In genomic region chr12:6958609-6959375, GRCh38 we compare ENCODE assay signal across 9 cellular contexts. TPM values are rescaled to one million over a fixed set of nuclear protein-coding genes. Genes with fewer than 3 reads are reported as not detected.
A peak's percentile ranks its signal among the peaks of the same experiment; 100 is the strongest.
DNase-seq lines count a peak whose midpoint lies in the region; ATAC-seq and TF ChIP-seq lines count a peak whose summit lies in the region.
"Had no signal": no experiment of that assay in that cellular context is flagged by ENCODE, and none has a peak within 500 bp of the region (broad histone marks: within the 10 kb centered on the region; RNA-seq: fewer than 3 reads in every experiment).

No MANE protein-coding gene starts in this region.

- H3K9ac ChIP-seq in Loucy (ENCODE audit: low read depth, low read length, poor library complexity, severe bottlenecking), result peak overlapping the region; percentile 97

- intact Hi-C loops in CD8-positive, alpha-beta T cell (cut with DNase I, micrococcal nuclease), result loop anchor here in 1 of 2 experiments (10.0 kb wide), 2 partner anchors 354 to 424 kb away; partner anchors contain the start of genes CHD4 and GAPDH
- intact Hi-C loops in right cardiac atrium (cut with DNase I), result loop anchor here in 1 of 4 donors (10.0 kb wide), 1 partner anchor 146 kb away; the partner anchor contains the start of gene C1RL

- peak overlapping the region; percentile 99 for H3K27ac Mint-ChIP-seq in CD8-positive, alpha-beta T cell

- no peak for TF ChIP-seq CTCF in CD8-positive, alpha-beta T cell (IDR thresholded peaks at IDR 0.05)
- TF ChIP-seq CTCF in Loucy (conservative IDR thresholded peaks at IDR 0.05; ENCODE audit: low read length), result no peak
- no peak for TF ChIP-seq CTCF in thoracic aorta (IDR thresholded peaks at IDR 0.05)

- CTCF ChIA-PET in CD8-positive, alpha-beta T cell (lab: Charles Lee), result interaction anchor here (1.3 to 13.3 kb wide), 8 partner anchors 10 to 155 kb away, joined by 3 to 531 read pairs (median 9); partner anchors contain the start of genes C12orf57, PTPN6, RNU7-1 and SPSB2

- H3K27me3 Mint-ChIP-seq in CD8-positive, alpha-beta T cell (ENCODE audit: low read depth), result no peaks in the 10 kb centered on the region

- no peaks in the 10 kb centered on the region for H3F3A ChIP-seq in Loucy (ENCODE audit: low read depth)

- H3K27ac ChIP-seq in CD8-positive, alpha-beta T cell (ENCODE audit: low read depth, low read length), result peak overlapping the region; percentile 58
- H3K27ac ChIP-seq in right cardiac atrium (ENCODE audit: low read length) (peak overlapping the region; percentile 62), thoracic aorta (peak overlapping the region in 1 of 2 donors; percentile 9)

- H3K4me1 Mint-ChIP-seq in CD8-positive, alpha-beta T cell (ENCODE audit: low read depth), result peaks cover 84% of the 10 kb centered on the region

- H3K27me3 ChIP-seq in CD8-positive, alpha-beta T cell (ENCODE audit: insufficient read depth, low read length), result no peaks in the 10 kb centered on the region
- H3K27me3 ChIP-seq in Loucy (ENCODE audit: insufficient read depth, low read length, poor library complexity, severe bottlenecking) (no peaks in the 10 kb centered on the region), right cardiac atrium (ENCODE audit: control insufficient read depth, insufficient read depth) (no peaks in the 10 kb centered on the region), thoracic aorta (replicated peaks; ENCODE audit: insufficient read depth) (no peaks in the 10 kb centered on the region)

- peaks cover 63% of the 10 kb centered on the region for H3K79me2 ChIP-seq in Loucy (ENCODE audit: insufficient read depth, low read length)

- DNase-seq in CD8-positive, alpha-beta T cell, result peak in 6 of 7 experiments; percentile 60 to 82 (median 74)
- DNase-seq in activated T-cell treated with anti-CD3 and anti-CD28 coated beads for 1 hour (ENCODE audit: low read depth) (peak; percentile 64), right cardiac atrium (peak in 2 of 3 donors; percentile 67 to 69), thoracic aorta (ENCODE audit: low spot score) (no peak), NCI-H1417 treated with DMSO at 0.1 percent for 48 hours (lab: John Stamatoyannopoulos, UW) (no peak), cerebellum (ENCODE audit: low spot score) (no peak)

- peak overlapping the region; percentile 90 for H3K4me3 Mint-ChIP-seq in CD8-positive, alpha-beta T cell

- H4K20me1 ChIP-seq in Loucy (ENCODE audit: insufficient read depth, low read length, poor library complexity, severe bottlenecking), result no peaks in the 10 kb centered on the region

- H3K9me3 ChIP-seq in CD8-positive, alpha-beta T cell (ENCODE audit: low read length), result no peaks in the 10 kb centered on the region
- H3K9me3 ChIP-seq in Loucy (ENCODE audit: insufficient read depth, low read depth, low read length), result no peaks in the 10 kb centered on the region
- H3K9me3 ChIP-seq in right cardiac atrium (ENCODE audit: control insufficient read depth, low read length), result no peaks in the 10 kb centered on the region
- no peaks in the 10 kb centered on the region for H3K9me3 ChIP-seq in thoracic aorta

- peaks cover 69% of the 10 kb centered on the region for H3K36me3 Mint-ChIP-seq in CD8-positive, alpha-beta T cell

- H3K9me3 Mint-ChIP-seq in CD8-positive, alpha-beta T cell, result no peaks in the 10 kb centered on the region

- peaks cover 52% of the 10 kb centered on the region for H3K36me3 ChIP-seq in CD8-positive, alpha-beta T cell (ENCODE audit: insufficient read depth, low read length)
- H3K36me3 ChIP-seq in Loucy (ENCODE audit: insufficient read depth, low read length), result 0 out of 2 replicates have a peak, but pooled peaks cover 3% of the 10 kb centered on the region
- no peaks in the 10 kb centered on the region for H3K36me3 ChIP-seq in thoracic aorta

- POLR2A ChIA-PET in CD8-positive, alpha-beta T cell (lab: Charles Lee), result interaction anchor here (0.6 to 13.4 kb wide), 9 partner anchors 10 to 269 kb away, joined by 3 to 642 read pairs (median 6); partner anchors contain the start of genes C12orf57, ENO2, LPCAT3 and PTPN6

- peaks cover 89% of the 10 kb centered on the region for H3K4me1 ChIP-seq in CD8-positive, alpha-beta T cell (ENCODE audit: insufficient read depth, low read length)
- H3K4me1 ChIP-seq in Loucy (ENCODE audit: insufficient read depth, low read length, poor library complexity, severe bottlenecking) (peaks cover 83% of the 10 kb centered on the region), right cardiac atrium (ENCODE audit: control insufficient read depth, insufficient read depth, low read length) (peaks cover 2% of the 10 kb centered on the region), thoracic aorta (ENCODE audit: control insufficient read depth in 1 of 2, low read depth in 2 of 2) (peaks cover 8 to 15% of the 10 kb centered on the region in 2 donors)

- ATAC-seq in CD8-positive, alpha-beta T cell, result peak; percentile 49
- ATAC-seq in GM21447 (IDR thresholded peaks at IDR 0.05; ENCODE audit: unreplicated experiment), result peak; percentile 49
- peak in 1 of 2 donors; percentile 52 for ATAC-seq in right cardiac atrium
- no peak for ATAC-seq in thoracic aorta (ENCODE audit: insufficient number of reproducible peaks, low FRiP score, low read depth)

- H2AFZ ChIP-seq in Loucy (ENCODE audit: low read length), result no peak overlapping the region

- H3K4me2 ChIP-seq in Loucy (ENCODE audit: low read depth, low read length, poor library complexity, severe bottlenecking), result peak overlapping the region; percentile 97

- no peaks in the 10 kb centered on the region for H3K9me2 ChIP-seq in Loucy (replicated peaks; ENCODE audit: low read depth, low read length)

- peak overlapping the region; percentile 66 for H3K4me3 ChIP-seq in CD8-positive, alpha-beta T cell (ENCODE audit: low read depth, low read length)
- H3K4me3 ChIP-seq in Loucy (ENCODE audit: low read length, poor library complexity, severe bottlenecking) (peak overlapping the region; percentile 67), right cardiac atrium (ENCODE audit: low read length) (no peak overlapping the region), thoracic aorta (peak overlapping the region; percentile 20)

- 50% methylated on average over 20 of the region's 20 CpGs for WGBS in right cardiac atrium

RNA-seq across cellular contexts. Expression of gene PTPN6, which starts 7.6 kb away (rescaled TPM):
- 10 to 100 TPM; 63.2 to 63.9 TPM for total RNA-seq in CD8-positive, alpha-beta T cell
- 10 to 100 TPM in 2 of 4 donors, 1 to 10 TPM in 2; 7.7 to 12.1 (median 9.3) TPM for total RNA-seq in right cardiac atrium
- 5.9 TPM for polyA plus RNA-seq in right cardiac atrium
- total RNA-seq in thoracic aorta, result 10 to 100 TPM; 19.0 to 24.0 TPM
- total RNA-seq in cerebellum, result 2.9 TPM
- total RNA-seq: Daoy had no signal

RNA-seq across cellular contexts. Expression of gene PHB2, which starts 11.7 kb away (rescaled TPM):
- 100 to 1,000 TPM; 145 to 148 TPM for total RNA-seq in CD8-positive, alpha-beta T cell
- total RNA-seq in right cardiac atrium (100 to 1,000 TPM; 137 to 159 (median 142) TPM), thoracic aorta (100 to 1,000 TPM; 103 to 139 TPM), cerebellum (74.0 TPM)
- 127 TPM for polyA plus RNA-seq in right cardiac atrium

RNA-seq across cellular contexts. Expression of gene EMG1, which starts 11.9 kb away (rescaled TPM):
- total RNA-seq in CD8-positive, alpha-beta T cell, result 10 to 100 TPM; 42.8 to 43.2 TPM
- total RNA-seq in right cardiac atrium (10 to 100 TPM; 33.7 to 40.2 (median 38.1) TPM), thoracic aorta (10 to 100 TPM; 31.5 to 31.7 TPM), cerebellum (23.3 TPM)
- polyA plus RNA-seq in right cardiac atrium, result 26.0 TPM

RNA-seq across cellular contexts. Expression of gene C12orf57, which starts 15.0 kb away (rescaled TPM):
- 100 to 1,000 TPM; 328 to 356 TPM for total RNA-seq in CD8-positive, alpha-beta T cell
- total RNA-seq in right cardiac atrium (100 to 1,000 TPM; 262 to 339 (median 272) TPM), thoracic aorta (100 to 1,000 TPM; 370 to 416 TPM), cerebellum (131 TPM)
- polyA plus RNA-seq in right cardiac atrium, result 441 TPM

RNA-seq across cellular contexts. Expression of gene RNU7-1, which starts 15.2 kb away (rescaled TPM):
- not detected for total RNA-seq in CD8-positive, alpha-beta T cell
- total RNA-seq in right cardiac atrium, result not detected
- polyA plus RNA-seq in right cardiac atrium, result not detected
- not detected for total RNA-seq in thoracic aorta
- total RNA-seq in cerebellum, result not detected
- total RNA-seq: Daoy had no signal

Comparison
In these comparisons a context has a peak if more than half of its experiments do, and no peak if none do; other contexts are left out.
1. DNase-seq: peak in CD8-positive, alpha-beta T cell (6 of 7), activated T-cell treated with anti-CD3 and anti-CD28 coated beads for 1 hour (single experiment) and right cardiac atrium (2 of 3); none in thoracic aorta (single experiment), NCI-H1417 treated with DMSO at 0.1 percent for 48 hours (single experiment) and cerebellum (single experiment).